Comparison of ENCODE assay signal across 8 cellular contexts in genomic region chr19:55080915-55081772, GRCh38. TPM values are rescaled to one million over a fixed set of nuclear protein-coding genes. Genes with fewer than 3 reads are reported as not detected.
A peak's percentile ranks its signal among the peaks of the same experiment; 100 is the strongest.
DNase-seq lines count a peak whose midpoint lies in the region; ATAC-seq and TF ChIP-seq lines count a peak whose summit lies in the region.

No MANE protein-coding gene starts in this region.

- H3K9me3 ChIP-seq in psoas muscle (no peaks in the 10 kb centered on the region), vagina (no peaks in the 10 kb centered on the region)

- H3K4me3 ChIP-seq in psoas muscle (peak overlapping the region; percentile 66), vagina (peak overlapping the region; percentile 40 to 48)

- H3K4me1 Mint-ChIP-seq in glutamatergic neuron (ENCODE audit: low read depth, unreplicated experiment), result peaks cover 8% of the 10 kb centered on the region

- no peak overlapping the region for H3K27ac Mint-ChIP-seq in glutamatergic neuron (ENCODE audit: unreplicated experiment)

- peaks cover 40% of the 10 kb centered on the region for H3K27me3 Mint-ChIP-seq in glutamatergic neuron (ENCODE audit: unreplicated experiment)

- H3K27me3 ChIP-seq in psoas muscle (ENCODE audit: insufficient read depth in 3 of 3, low read length in 2 of 3) (peaks cover 0 to 86% (median 39%) of the 10 kb centered on the region in 3 donors), vagina (peaks cover 13% of the 10 kb centered on the region)

- H3K27ac ChIP-seq in psoas muscle, result no peak overlapping the region
- no peak overlapping the region for H3K27ac ChIP-seq in vagina

- peak overlapping the region; percentile 92 for H3K4me3 Mint-ChIP-seq in glutamatergic neuron (ENCODE audit: unreplicated experiment)

- H3K36me3 Mint-ChIP-seq in glutamatergic neuron (ENCODE audit: unreplicated experiment), result peaks cover 12% of the 10 kb centered on the region

- TF ChIP-seq CTCF in glutamatergic neuron (IDR thresholded peaks at IDR 0.05; ENCODE audit: partially characterized antibody, unreplicated experiment), result no peak
- no peak for TF ChIP-seq CTCF in psoas muscle (IDR thresholded peaks at IDR 0.05)
- TF ChIP-seq CTCF in vagina (IDR thresholded peaks at IDR 0.05), result no peak

- H3K36me3 ChIP-seq in psoas muscle (ENCODE audit: insufficient read depth in 1 of 2, low read depth in 1 of 2) (no peaks in the 10 kb centered on the region), vagina (no peaks in the 10 kb centered on the region)

- peak; percentile 51 to 66 (median 57) for ATAC-seq in psoas muscle

- H3K9me3 Mint-ChIP-seq in glutamatergic neuron (ENCODE audit: unreplicated experiment), result peaks cover 25% of the 10 kb centered on the region

- 1 to 2% (median 1%) methylated on average over 47 to 60 of the region's 60 CpGs for WGBS in psoas muscle, 3 donors

- TF ChIP-seq POLR2A in vagina (IDR thresholded peaks at IDR 0.05), result no peak

- H3K4me1 ChIP-seq in psoas muscle (peaks cover 17% of the 10 kb centered on the region), vagina (peaks cover 28% of the 10 kb centered on the region)

- intact Hi-C loops in psoas muscle (cut with DNase I) (no loop called here), vagina (cut with DNase I) (no loop called here)

- peak; percentile 68 to 84 (median 80) for DNase-seq in NCI-H1417 (lab: John Stamatoyannopoulos, UW)
- DNase-seq in NCI-H1417 treated with DMSO at 0.1 percent for 48 hours (lab: John Stamatoyannopoulos, UW), result no peak
- DNase-seq in HuH-7.5 (ENCODE audit: low spot score), result peak; percentile 95
- DNase-seq in SIG-M5 (lab: John Stamatoyannopoulos, UW), result peak; percentile 15
- peak; percentile 96 for DNase-seq in activated effector memory CD4-positive, alpha-beta T cell treated with anti-CD3 and anti-CD28 coated beads, Interleukin-2, amount 50 U/mL, for 16 hours
- DNase-seq in glutamatergic neuron, result peak; percentile 93
- DNase-seq in psoas muscle, result peak; percentile 69 to 84
- no peak for DNase-seq in vagina (ENCODE audit: extremely low spot score in 2 of 2)

RNA-seq across cellular contexts. Expression of gene EPS8L1, which starts 5.5 kb away (rescaled TPM):
- total RNA-seq in glutamatergic neuron (ENCODE audit: unreplicated experiment) (114 TPM), psoas muscle (1 to 10 TPM in 2 of 4 donors, under 1 TPM in 2; 0.53 to 2.5 (median 0.93) TPM), vagina (180 TPM)
- polyA plus RNA-seq in psoas muscle, result 1 to 10 TPM in 2 of 3 donors, under 1 TPM in 1; 0.97 to 1.9 (median 1.4) TPM

RNA-seq across cellular contexts. Expression of gene RDH13, which starts 18.2 kb away (rescaled TPM):
- total RNA-seq in glutamatergic neuron (ENCODE audit: unreplicated experiment) (17.9 TPM), psoas muscle (10 to 100 TPM in 3 of 4 donors, 1 to 10 TPM in 1; 4.5 to 18.0 (median 12.9) TPM), vagina (37.3 TPM)
- polyA plus RNA-seq in psoas muscle, result 10 to 100 TPM; 11.5 to 15.1 (median 13.1) TPM

RNA-seq across cellular contexts. Expression of gene PPP1R12C, which starts 36.3 kb away (rescaled TPM):
- total RNA-seq in glutamatergic neuron (ENCODE audit: unreplicated experiment), result 150 TPM
- total RNA-seq in psoas muscle, result 10 to 100 TPM; 20.5 to 35.3 (median 24.8) TPM
- 10 to 100 TPM; 28.5 to 59.1 (median 44.4) TPM for polyA plus RNA-seq in psoas muscle
- 108 TPM for total RNA-seq in vagina

RNA-seq across cellular contexts. Expression of gene GP6, which starts 43.1 kb away (rescaled TPM):
- total RNA-seq in glutamatergic neuron (ENCODE audit: unreplicated experiment) (0.42 TPM), psoas muscle (under 1 TPM in 2 of 4 donors, not detected in 2; 0.18 to 0.28 TPM), vagina (0.49 TPM)
- under 1 TPM; 0.09 to 0.38 (median 0.10) TPM for polyA plus RNA-seq in psoas muscle

Comparison
In these comparisons a context has a peak if more than half of its experiments do, and no peak if none do; other contexts are left out.
1. DNase-seq: peak in NCI-H1417 (3 of 3), HuH-7.5 (single experiment), SIG-M5 (single experiment), activated effector memory CD4-positive, alpha-beta T cell treated with anti-CD3 and anti-CD28 coated beads, Interleukin-2, amount 50 U/mL, for 16 hours (single experiment), glutamatergic neuron (single experiment) and psoas muscle (2 of 2); none in NCI-H1417 treated with DMSO at 0.1 percent for 48 hours (single experiment) and vagina (0 of 2).
2. RNA of gene EPS8L1, which starts 5.5 kb away (total RNA-seq): 180 TPM in vagina (single experiment) and 114 TPM in glutamatergic neuron (single experiment); 0.53 to 2.5 TPM in psoas muscle; every median in the first group is over 10 times any median in the second.